8 cellular contexts compared by ENCODE assay signal in genomic region chr9:95507456-95508241, GRCh38. TPM values are rescaled to one million over a fixed set of nuclear protein-coding genes. Genes with fewer than 3 reads are reported as not detected.
A peak's percentile ranks its signal among the peaks of the same experiment; 100 is the strongest.
DNase-seq lines count a peak whose midpoint lies in the region; ATAC-seq and TF ChIP-seq lines count a peak whose summit lies in the region.

No MANE protein-coding gene starts in this region.

- no peaks in the 10 kb centered on the region for H3K9me2 ChIP-seq in HCT116 (ENCODE audit: insufficient read depth)

- TF ChIP-seq CTCF in HCT116 (IDR thresholded peaks at IDR 0.05 in 2 of 3, conservative IDR thresholded peaks at IDR 0.05 in 1 of 3; ENCODE audit: borderline replicate concordance in 1 of 3, insufficient read depth in 1 of 3, low read depth in 2 of 3, low read length in 2 of 3) (no peak), Peyer's patch (IDR thresholded peaks at IDR 0.05) (no peak), adrenal gland (IDR thresholded peaks at IDR 0.05) (no peak), heart right ventricle (IDR thresholded peaks at IDR 0.05) (no peak), progenitor cell of endocrine pancreas (IDR thresholded peaks at IDR 0.05; ENCODE audit: unreplicated experiment) (no peak)

- H2AFZ ChIP-seq in HCT116 (ENCODE audit: low read depth, low read length, poor library complexity, severe bottlenecking): peak overlapping the region; percentile 97

- H3K9ac ChIP-seq in HCT116 (ENCODE audit: low read length): peak overlapping the region; percentile 72

- H3K27ac ChIP-seq in HCT116 (ENCODE audit: low read depth, low read length) (peak overlapping the region; percentile 84), Peyer's patch (peak overlapping the region; percentile 75 to 87 (median 77)), adrenal gland (peak overlapping the region; percentile 43 to 90 (median 76)), heart right ventricle (peak overlapping the region; percentile 87 to 99 (median 95))

- peak overlapping the region; percentile 90 for H3K27ac Mint-ChIP-seq in progenitor cell of endocrine pancreas

- TF ChIP-seq POLR2A in HCT116 (IDR thresholded peaks at IDR 0.05; ENCODE audit: borderline replicate concordance, extremely low read depth, insufficient read depth, insufficient read length) (no peak), Peyer's patch (IDR thresholded peaks at IDR 0.05) (no peak), adrenal gland (IDR thresholded peaks at IDR 0.05) (no peak)

- no peaks in the 10 kb centered on the region for H3K27me3 ChIP-seq in HCT116 (ENCODE audit: insufficient read depth, low read length)
- no peaks in the 10 kb centered on the region for H3K27me3 ChIP-seq in Peyer's patch
- no peaks in the 10 kb centered on the region for H3K27me3 ChIP-seq in adrenal gland
- peaks cover 0 to 74% (median 0%) of the 10 kb centered on the region in 7 donors for H3K27me3 ChIP-seq in heart right ventricle

- POLR2A ChIA-PET in HCT116 (lab: Charles Lee): no interaction called here

- BruUV-seq in HCT116 (replicated peaks; lab: Mats Ljungman, UMichigan): no TSS peak

- H3K4me2 ChIP-seq in HCT116 (ENCODE audit: low read length): peak overlapping the region; percentile 100

- DNase-seq in AML-193 (lab: John Stamatoyannopoulos, UW): peak; percentile 3 to 10
- peak; percentile 63 for DNase-seq in HCT116 (ENCODE audit: low read depth, low spot score)
- DNase-seq in Peyer's patch: peak; percentile 21 to 77 (median 76)
- DNase-seq in adrenal gland: peak; percentile 50 to 62 (median 54)
- peak; percentile 42 to 70 for DNase-seq in heart right ventricle
- no peak for DNase-seq in progenitor cell of endocrine pancreas (ENCODE audit: low spot score, unreplicated experiment)

- no peaks in the 10 kb centered on the region for H3K36me3 ChIP-seq in HCT116 (ENCODE audit: control insufficient read depth in 1 of 2, insufficient read depth in 2 of 2, low read length in 2 of 2)
- no peaks in the 10 kb centered on the region for H3K36me3 ChIP-seq in Peyer's patch
- H3K36me3 ChIP-seq in adrenal gland (replicated peaks in 1 of 2): no peaks in the 10 kb centered on the region
- H3K36me3 ChIP-seq in heart right ventricle: no peaks in the 10 kb centered on the region

- intact Hi-C loops in HCT116 (cut with micrococcal nuclease) (loop anchor here (2.0 to 5.0 kb wide), 2 partner anchors 191 to 370 kb away; partner anchors contain the start of genes ERCC6L2 and FANCC), adrenal gland (cut with DNase I) (loop anchor here (5.0 to 10.0 kb wide), 2 partner anchors 190 to 193 kb away; partner anchors contain the start of gene FANCC (in 2 of the 2)), heart right ventricle (cut with DNase I) (loop anchor here in 7 of 10 donors (2.0 to 10.0 kb wide), 9 partner anchors 45 to 709 kb away; partner anchors contain the start of genes FANCC (in 4 of the 7) and ERCC6L2 (in 3 of the 7))

- 0 to 1% (median 0%) methylated on average over 31 to 37 of the region's 37 CpGs for WGBS in adrenal gland, 4 donors
- 0 to 2% methylated on average over 37 of the region's 37 CpGs for WGBS in heart right ventricle, 2 donors

- peaks cover 4% of the 10 kb centered on the region for H3K27me3 Mint-ChIP-seq in progenitor cell of endocrine pancreas

- CTCF ChIA-PET in HCT116 (lab: Charles Lee): no interaction called here

- RAD21 ChIA-PET in HCT116 (lab: Charles Lee; ENCODE audit: low non-redundant PET in 1 of 2, low total read pairs in 2 of 2, uncharacterized antibody in 2 of 2, unreplicated experiment in 2 of 2): no interaction called here

- H3K4me3 ChIP-seq in HCT116 (replicated peaks in 1 of 2; ENCODE audit: low read depth in 1 of 2, low read length in 2 of 2): peak overlapping the region; percentile 72 to 90
- peak overlapping the region; percentile 49 to 83 (median 68) for H3K4me3 ChIP-seq in Peyer's patch
- peak overlapping the region; percentile 49 to 95 (median 79) for H3K4me3 ChIP-seq in adrenal gland
- H3K4me3 ChIP-seq in heart right ventricle: peak overlapping the region; percentile 69 to 97 (median 82)

- H3K79me2 ChIP-seq in HCT116 (ENCODE audit: insufficient read depth, low read length): 0 out of 2 replicates have a peak, but pooled peaks cover 6% of the 10 kb centered on the region

- H3K4me1 Mint-ChIP-seq in progenitor cell of endocrine pancreas (ENCODE audit: low read depth): peaks cover 25% of the 10 kb centered on the region

- no peaks in the 10 kb centered on the region for H4K20me1 ChIP-seq in HCT116 (ENCODE audit: insufficient read depth)

- no peak for TF ChIP-seq RAD21 in HCT116 (IDR thresholded peaks at IDR 0.05; ENCODE audit: low read depth)

- H3K36me3 Mint-ChIP-seq in progenitor cell of endocrine pancreas (ENCODE audit: insufficient read depth): no peaks in the 10 kb centered on the region

- peak; percentile 7; the same call in 1 of the 2 replicates for ATAC-seq in HCT116
- ATAC-seq in heart right ventricle: peak in 6 of 8 donors; percentile 4 to 43 (median 34)
- no peak for ATAC-seq in GM21367 (IDR thresholded peaks at IDR 0.05; ENCODE audit: unreplicated experiment)
- no peak for ATAC-seq in HG03045 (IDR thresholded peaks at IDR 0.05; ENCODE audit: unreplicated experiment)

- peak overlapping the region; percentile 97 for H3K4me3 Mint-ChIP-seq in progenitor cell of endocrine pancreas (ENCODE audit: low read depth)

- no peaks in the 10 kb centered on the region for H3K9me3 ChIP-seq in HCT116 (ENCODE audit: control insufficient read depth in 1 of 2, insufficient read depth in 1 of 2, low read depth in 1 of 2, low read length in 2 of 2)
- H3K9me3 ChIP-seq in Peyer's patch: peaks cover 0 to 10% (median 0%) of the 10 kb centered on the region in 4 donors
- H3K9me3 ChIP-seq in adrenal gland (replicated peaks in 1 of 3): no peaks in the 10 kb centered on the region
- no peaks in the 10 kb centered on the region for H3K9me3 ChIP-seq in heart right ventricle

- H3K4me1 ChIP-seq in HCT116 (ENCODE audit: control insufficient read depth in 1 of 2, insufficient read depth in 2 of 2, low read length in 2 of 2): peaks cover 24 to 44% of the 10 kb centered on the region in 2 experiments
- peaks cover 0 to 32% (median 9%) of the 10 kb centered on the region in 4 donors for H3K4me1 ChIP-seq in Peyer's patch
- peaks cover 9 to 12% of the 10 kb centered on the region in 2 donors for H3K4me1 ChIP-seq in adrenal gland (replicated peaks in 1 of 2)
- peaks cover 0 to 47% (median 35%) of the 10 kb centered on the region in 9 donors for H3K4me1 ChIP-seq in heart right ventricle

- H3K9me3 Mint-ChIP-seq in progenitor cell of endocrine pancreas (ENCODE audit: low read depth): no peaks in the 10 kb centered on the region

TF ChIP-seq in HCT116, 20 proteins besides CTCF, POLR2A, EP300 and RAD21:
- no peak for TF ChIP-seq FOSL1 (IDR thresholded peaks at IDR 0.05; ENCODE audit: low read depth)
- TF ChIP-seq ZNF274 (IDR thresholded peaks at IDR 0.05; ENCODE audit: low read depth, low read length): no peak
- TF ChIP-seq TCF7L2 (IDR thresholded peaks at IDR 0.05; ENCODE audit: borderline replicate concordance, extremely low read depth, insufficient read depth, insufficient read length): peak; percentile 42
- no peak for TF ChIP-seq CBX3 (IDR thresholded peaks at IDR 0.05; ENCODE audit: low read depth)
- TF ChIP-seq YY1 (IDR thresholded peaks at IDR 0.05; ENCODE audit: extremely low read depth, insufficient replicate concordance, low read depth, low read length): peak; percentile 4
- TF ChIP-seq ELF1 (IDR thresholded peaks at IDR 0.05; ENCODE audit: borderline replicate concordance, low read depth): no peak
- TF ChIP-seq SRF (IDR thresholded peaks at IDR 0.05; ENCODE audit: low read depth): no peak
- TF ChIP-seq SIN3A (IDR thresholded peaks at IDR 0.05; ENCODE audit: low read depth): no peak
- TF ChIP-seq MAX (IDR thresholded peaks at IDR 0.05): no peak
- TF ChIP-seq EZH2 (IDR thresholded peaks at IDR 0.05): no peak
- TF ChIP-seq SP1 (IDR thresholded peaks at IDR 0.05; ENCODE audit: low read depth): no peak

RNA-seq across cellular contexts. Expression of gene PTCH1, which starts 9.1 kb away (rescaled TPM):
- total RNA-seq in HCT116 (2021; ENCODE audit: unreplicated experiment): 15.2 TPM
- polyA plus RNA-seq in HCT116 (2012): 6.2 and 8.0 TPM in 2 replicates
- 10 to 100 TPM; 16.5 to 71.0 (median 24.0) TPM for total RNA-seq in Peyer's patch
- 10 to 100 TPM in 6 of 8 donors, 1 to 10 TPM in 2; 5.7 to 29.8 (median 13.2) TPM for total RNA-seq in adrenal gland
- polyA plus RNA-seq in adrenal gland: 1 to 10 TPM; 2.5 to 6.8 (median 3.7) TPM
- total RNA-seq in heart right ventricle: 1 to 10 TPM; 3.6 to 10.0 (median 7.8) TPM
- polyA plus RNA-seq in heart right ventricle: 1 to 10 TPM; 1.6 to 3.7 TPM
- 54.9 and 56.3 TPM in 2 replicates for total RNA-seq in progenitor cell of endocrine pancreas

Comparison
In these comparisons a context has a peak if more than half of its experiments do, and no peak if none do; other contexts are left out.
1. ATAC-seq: peak in HCT116 (single experiment) and heart right ventricle (6 of 8); none in GM21367 (single experiment) and HG03045 (single experiment).
2. Peak in every context shown above with its lines, with median percentiles within 50 percentile points of each other: H3K27ac ChIP-seq and H3K4me3 ChIP-seq.